ENCODE assay signal across 1 cellular context in the genomic region with DNA sequence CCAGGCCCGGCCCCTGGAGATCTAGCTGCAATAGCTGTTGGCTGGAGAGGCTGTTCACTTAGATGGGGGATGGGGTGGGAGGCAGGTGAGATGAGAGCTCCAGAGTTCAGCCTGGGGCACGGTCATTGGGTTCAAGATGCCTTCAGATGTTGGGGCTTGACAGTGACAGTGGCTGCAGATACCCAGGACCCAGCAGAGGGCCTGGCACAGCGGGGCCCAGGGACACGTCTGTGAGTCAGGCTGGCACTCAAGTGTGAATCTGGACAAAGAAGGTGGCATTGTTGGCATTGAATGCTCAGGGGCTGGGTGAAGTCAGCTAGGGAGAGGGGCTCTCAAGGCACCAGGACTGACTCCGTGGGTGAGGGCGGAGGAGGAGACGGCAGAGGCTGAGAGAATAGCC.
TF ChIP-seq lines count a peak whose summit lies in the region.

No MANE protein-coding gene starts in this region.

TF ChIP-seq in GM23338, 12 proteins besides CTCF, POLR2A, EP300 and RAD21 (continued from another document):
- TF ChIP-seq ZNF462 (CRISPR knock-in tag; IDR thresholded peaks at IDR 0.05): no peak
- TF ChIP-seq REST (IDR thresholded peaks at IDR 0.05; ENCODE audit: unreplicated experiment): no peak
- no peak for TF ChIP-seq POLR2AphosphoS5 (IDR thresholded peaks at IDR 0.05; ENCODE audit: low read depth)
- TF ChIP-seq ZNF331 (CRISPR knock-in tag; IDR thresholded peaks at IDR 0.05; ENCODE audit: low read depth): no peak
- TF ChIP-seq EZH2 (IDR thresholded peaks at IDR 0.05; ENCODE audit: low read depth, unreplicated experiment): no peak
- TF ChIP-seq EZH2phosphoT487 (IDR thresholded peaks at IDR 0.05; ENCODE audit: unreplicated experiment): no peak
- TF ChIP-seq NANOG (IDR thresholded peaks at IDR 0.05; ENCODE audit: borderline replicate concordance): no peak
